In genomic region chr1:50424045-50424939, GRCh38 we compare ENCODE assay signal across 8 cellular contexts. TPM values are rescaled to one million over a fixed set of nuclear protein-coding genes. Genes with fewer than 3 reads are reported as not detected.
DNase-seq lines count a peak whose midpoint lies in the region; ATAC-seq and TF ChIP-seq lines count a peak whose summit lies in the region.

No MANE protein-coding gene starts in this region.

- peak overlapping the region; percentile 39 to 47 for H3K4me3 ChIP-seq in ascending aorta
- peak overlapping the region; percentile 49 for H3K4me3 ChIP-seq in neural progenitor cell
- H3K4me3 ChIP-seq in lower leg skin (ENCODE audit: low read depth, poor library complexity, severe bottlenecking): no peak overlapping the region

- no peak for TF ChIP-seq POLR2A in lower leg skin (IDR thresholded peaks at IDR 0.05)

- H3K27me3 Mint-ChIP-seq in neural progenitor cell (ENCODE audit: insufficient read depth, low read depth): peaks cover 92% of the 10 kb centered on the region

- H2AFZ ChIP-seq in neural progenitor cell (replicated peaks): no peak overlapping the region

- 6 to 9% methylated on average over 40 of the region's 40 CpGs for WGBS in lower leg skin, 2 donors

- H3K79me2 ChIP-seq in neural progenitor cell (ENCODE audit: low read depth): no peaks in the 10 kb centered on the region

- no peaks in the 10 kb centered on the region for H3K9me3 ChIP-seq in ascending aorta
- no peaks in the 10 kb centered on the region for H3K9me3 ChIP-seq in neural progenitor cell (ENCODE audit: low read depth)

- H3K27ac Mint-ChIP-seq in neural progenitor cell: no peak overlapping the region

- CTCF ChIA-PET in HEK293T (lab: Yijun Ruan, JAX): interaction anchor here (0.6 to 0.9 kb wide), 3 partner anchors 81 to 181 kb away, joined by 3 to 4 read pairs (median 4); no protein-coding TSS in a partner anchor

- intact Hi-C loops in ascending aorta (cut with DNase I) (no loop called here), lower leg skin (cut with DNase I; ENCODE audit: low total_unique reads) (no loop called here)

- POLR2A ChIA-PET in HEK293T (lab: Yijun Ruan, JAX): interaction anchor here (0.7 to 2.9 kb wide), 7 partner anchors 8 to 1592 kb away, joined by 3 to 16 read pairs (median 5); no protein-coding TSS in a partner anchor

- in situ Hi-C loops in G401 (cut with HindIII; ENCODE audit: low sequenced_read_pairs): no loop called here

- H3K9ac ChIP-seq in neural progenitor cell: no peak overlapping the region

- ATAC-seq in HG02571 (IDR thresholded peaks at IDR 0.05; ENCODE audit: unreplicated experiment) (no peak), HG03045 (IDR thresholded peaks at IDR 0.05; ENCODE audit: unreplicated experiment) (no peak)

- H3K27ac ChIP-seq in ascending aorta (no peak overlapping the region), neural progenitor cell (no peak overlapping the region)

- TF ChIP-seq CTCF in ascending aorta (IDR thresholded peaks at IDR 0.05) (no peak), neural progenitor cell (IDR thresholded peaks at IDR 0.05) (no peak), lower leg skin (IDR thresholded peaks at IDR 0.05) (no peak)

- H3K27me3 ChIP-seq in ascending aorta (peaks cover 60% of the 10 kb centered on the region), neural progenitor cell (peaks cover 100% of the 10 kb centered on the region)

- peaks cover 2% of the 10 kb centered on the region for H3K9me3 Mint-ChIP-seq in neural progenitor cell

- peaks cover 92% of the 10 kb centered on the region for H4K20me1 ChIP-seq in neural progenitor cell (ENCODE audit: low read depth)

- peak overlapping the region; percentile 82 for H3K4me2 ChIP-seq in neural progenitor cell

- peaks cover 46% of the 10 kb centered on the region for H3F3A ChIP-seq in neural progenitor cell (ENCODE audit: low read depth)

- H3K4me1 ChIP-seq in ascending aorta (peaks cover 13 to 30% of the 10 kb centered on the region in 2 donors), neural progenitor cell (peaks cover 30% of the 10 kb centered on the region)

- H3K4me1 Mint-ChIP-seq in neural progenitor cell: peaks cover 43% of the 10 kb centered on the region

- peak overlapping the region; percentile 89 for H3K4me3 Mint-ChIP-seq in neural progenitor cell

- H3K36me3 ChIP-seq in ascending aorta (no peaks in the 10 kb centered on the region), neural progenitor cell (no peaks in the 10 kb centered on the region)

- peak; percentile 1 for DNase-seq in CMK (ENCODE audit: low read depth)
- peak; percentile 46 for DNase-seq in HEK293T (ENCODE audit: extremely low spot score)
- no peak for DNase-seq in ascending aorta (ENCODE audit: low spot score in 2 of 2)
- DNase-seq in neural progenitor cell (ENCODE audit: low spot score): peak; percentile 29
- DNase-seq in lower leg skin (ENCODE audit: low spot score in 2 of 2): no peak
- no peak for DNase-seq in G401 (ENCODE audit: low spot score)

- H3K36me3 Mint-ChIP-seq in neural progenitor cell: peaks cover 2% of the 10 kb centered on the region

TF ChIP-seq in HEK293T, 16 proteins besides CTCF, POLR2A, EP300 and RAD21:
- TF ChIP-seq CTBP1 (IDR thresholded peaks at IDR 0.05; ENCODE audit: borderline replicate concordance): no peak
- TF ChIP-seq SP1 (IDR thresholded peaks at IDR 0.05): no peak
- no peak; the same call in 1 of the 2 replicates for TF ChIP-seq L3MBTL2 (conservative IDR thresholded peaks at IDR 0.05)
- TF ChIP-seq, protein P1, sequence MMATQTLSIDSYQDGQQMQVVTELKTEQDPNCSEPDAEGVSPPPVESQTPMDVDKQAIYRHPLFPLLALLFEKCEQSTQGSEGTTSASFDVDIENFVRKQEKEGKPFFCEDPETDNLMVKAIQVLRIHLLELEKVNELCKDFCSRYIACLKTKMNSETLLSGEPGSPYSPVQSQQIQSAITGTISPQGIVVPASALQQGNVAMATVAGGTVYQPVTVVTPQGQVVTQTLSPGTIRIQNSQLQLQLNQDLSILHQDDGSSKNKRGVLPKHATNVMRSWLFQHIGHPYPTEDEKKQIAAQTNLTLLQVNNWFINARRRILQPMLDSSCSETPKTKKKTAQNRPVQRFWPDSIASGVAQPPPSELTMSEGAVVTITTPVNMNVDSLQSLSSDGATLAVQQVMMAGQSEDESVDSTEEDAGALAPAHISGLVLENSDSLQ (IDR thresholded peaks at IDR 0.05): no peak
- no peak for TF ChIP-seq FOXA1 (IDR thresholded peaks at IDR 0.05)
- no peak for TF ChIP-seq HDGF (IDR thresholded peaks at IDR 0.05; ENCODE audit: borderline replicate concordance)
- no peak for TF ChIP-seq LEF1 (IDR thresholded peaks at IDR 0.05; ENCODE audit: borderline replicate concordance)
- no peak for TF ChIP-seq FOXK2 (IDR thresholded peaks at IDR 0.05)
- no peak for TF ChIP-seq TARDBP (IDR thresholded peaks at IDR 0.05)
- no peak for TF ChIP-seq ELF4 (IDR thresholded peaks at IDR 0.05)
- no peak for TF ChIP-seq FOXM1 (IDR thresholded peaks at IDR 0.05; ENCODE audit: borderline replicate concordance)
- TF ChIP-seq ARNT (IDR thresholded peaks at IDR 0.05): no peak
- TF ChIP-seq SUZ12 (IDR thresholded peaks at IDR 0.05): no peak
- no peak for TF ChIP-seq BHLHE40 (IDR thresholded peaks at IDR 0.05; ENCODE audit: borderline replicate concordance)
- no peak for TF ChIP-seq ZNF384 (IDR thresholded peaks at IDR 0.05)

RNA-seq across cellular contexts. Expression of gene DMRTA2, which starts 1.0 kb away (rescaled TPM):
- not detected for total RNA-seq in ascending aorta
- total RNA-seq in neural progenitor cell (ENCODE audit: low replicate concordance): 0.46 TPM in 1 of 2 replicates, not detected in the other
- total RNA-seq in lower leg skin: under 1 TPM in 1 of 4 donors, not detected in 3; 0.23 TPM
- total RNA-seq in G401 (2014; rRNA removed; shearing (Covaris generic)): not detected in 2 replicates

Comparison
In these comparisons a context has a peak if more than half of its experiments do, and no peak if none do; other contexts are left out.
1. DNase-seq: peak in CMK (single experiment), HEK293T (single experiment) and neural progenitor cell (single experiment); none in ascending aorta (0 of 2), lower leg skin (0 of 2) and G401 (single experiment).